ENCODE assay signal across 8 cellular contexts in genomic region chr19:16382775-16383543, GRCh38. TPM values are rescaled to one million over a fixed set of nuclear protein-coding genes. Genes with fewer than 3 reads are reported as not detected.
A peak's percentile ranks its signal among the peaks of the same experiment; 100 is the strongest.
DNase-seq lines count a peak whose midpoint lies in the region; ATAC-seq and TF ChIP-seq lines count a peak whose summit lies in the region.

No MANE protein-coding gene starts in this region.

- CTCF ChIA-PET in AG04449 (lab: Yijun Ruan, JAX), result interaction anchor here (0.6 to 7.6 kb wide), 58 partner anchors 9 to 756 kb away, joined by 3 to 352 read pairs (median 5); partner anchors contain the start of genes AP1M1 and FAM32A
- CTCF ChIA-PET in activated CD8-positive, alpha-beta T cell treated with anti-CD3 and anti-CD28 coated beads, Interleukin-2, amount 10 ng/mL, durations not matched to agents 7 days and 5 days (lab: Charles Lee), result interaction anchor here (0.7 to 5.3 kb wide), 49 partner anchors 8 to 342 kb away, joined by 3 to 120 read pairs (median 5); partner anchors contain the start of genes AP1M1, FAM32A and KLF2

- H3K9me3 ChIP-seq in effector memory CD4-positive, alpha-beta T cell (ENCODE audit: control insufficient read depth, low read length), result no peaks in the 10 kb centered on the region

- peak overlapping the region; percentile 79 for H3K27ac Mint-ChIP-seq in activated CD8-positive, alpha-beta T cell treated with anti-CD3 and anti-CD28 coated beads, Interleukin-2, amount 10 ng/mL, durations not matched to agents 7 days and 5 days
- H3K27ac Mint-ChIP-seq in memory B cell, result peak overlapping the region; percentile 97

- H3K36me3 Mint-ChIP-seq in activated CD8-positive, alpha-beta T cell treated with anti-CD3 and anti-CD28 coated beads, Interleukin-2, amount 10 ng/mL, durations not matched to agents 7 days and 5 days (ENCODE audit: low read depth), result peaks cover 35% of the 10 kb centered on the region
- peaks cover 41% of the 10 kb centered on the region for H3K36me3 Mint-ChIP-seq in memory B cell

- peak overlapping the region; percentile 31 for H3K4me3 Mint-ChIP-seq in activated CD8-positive, alpha-beta T cell treated with anti-CD3 and anti-CD28 coated beads, Interleukin-2, amount 10 ng/mL, durations not matched to agents 7 days and 5 days
- H3K4me3 Mint-ChIP-seq in memory B cell, result peak overlapping the region; percentile 46

- peak; percentile 91 for TF ChIP-seq CTCF in AG04449 (IDR thresholded peaks at IDR 0.05; ENCODE audit: insufficient read depth, low read length, missing control alignments)

- H3K4me3 ChIP-seq in AG04449 (ENCODE audit: low read depth, low read length), result no peak overlapping the region
- peak overlapping the region; percentile 39 for H3K4me3 ChIP-seq in effector memory CD4-positive, alpha-beta T cell (ENCODE audit: insufficient read depth, low read depth, low read length, poor library complexity, severe bottlenecking)

- POLR2A ChIA-PET in AG04449 (lab: Yijun Ruan, JAX), result interaction anchor here (1.1 to 1.5 kb wide), 2 partner anchors 52 to 58 kb away, joined by 5 to 8 read pairs; partner anchors contain the start of gene KLF2
- POLR2A ChIA-PET in activated CD8-positive, alpha-beta T cell treated with anti-CD3 and anti-CD28 coated beads, Interleukin-2, amount 10 ng/mL, durations not matched to agents 7 days and 5 days (lab: Charles Lee), result interaction anchor here (0.5 to 2.3 kb wide), 11 partner anchors 9 to 284 kb away, joined by 3 to 42 read pairs (median 7); partner anchors contain the start of gene KLF2

- peaks cover 23% of the 10 kb centered on the region for H3K36me3 ChIP-seq in effector memory CD4-positive, alpha-beta T cell (ENCODE audit: control insufficient read depth, insufficient read depth, low read length)

- H3K4me1 Mint-ChIP-seq in activated CD8-positive, alpha-beta T cell treated with anti-CD3 and anti-CD28 coated beads, Interleukin-2, amount 10 ng/mL, durations not matched to agents 7 days and 5 days (ENCODE audit: low read depth), result peaks cover 49% of the 10 kb centered on the region
- H3K4me1 Mint-ChIP-seq in memory B cell, result peaks cover 42% of the 10 kb centered on the region

- no peaks in the 10 kb centered on the region for H3K9me3 Mint-ChIP-seq in activated CD8-positive, alpha-beta T cell treated with anti-CD3 and anti-CD28 coated beads, Interleukin-2, amount 10 ng/mL, durations not matched to agents 7 days and 5 days (ENCODE audit: insufficient read depth)
- peaks cover 9% of the 10 kb centered on the region for H3K9me3 Mint-ChIP-seq in memory B cell

- H3K27me3 ChIP-seq in effector memory CD4-positive, alpha-beta T cell (replicated peaks; ENCODE audit: control insufficient read depth, insufficient read depth, low read length, poor library complexity, severe bottlenecking), result no peaks in the 10 kb centered on the region

- DNase-seq in AG04449 (ENCODE audit: low read depth, low spot score) (peak; percentile 33), NCI-H82 (lab: John Stamatoyannopoulos, UW) (peak; percentile 74), memory B cell (ENCODE audit: low spot score in 2 of 2) (peak; percentile 64 to 67)
- DNase-seq in activated CD8-positive, alpha-beta T cell treated with anti-CD3 and anti-CD28 coated beads, Interleukin-2, amount 10 ng/mL, durations not matched to agents 7 days and 5 days, result peak; percentile 86
- DNase-seq in effector memory CD4-positive, alpha-beta T cell, result peak; percentile 57 to 70 (median 61)
- DNase-seq in stimulated activated CD4-positive, alpha-beta T cell treated with anti-CD3 and anti-CD28 coated beads, TNF-alpha, amount 100 ng/mL, for 4 hours (ENCODE audit: low read depth in 3 of 3), result peak; percentile 55 to 68 (median 62)

- peaks cover 41% of the 10 kb centered on the region for H3K4me1 ChIP-seq in effector memory CD4-positive, alpha-beta T cell (ENCODE audit: control insufficient read depth, insufficient read depth, low read length, poor library complexity, severe bottlenecking)

- H3K27ac ChIP-seq in effector memory CD4-positive, alpha-beta T cell (ENCODE audit: insufficient read depth, low read length, poor library complexity, severe bottlenecking), result peak overlapping the region; percentile 70

- no peaks in the 10 kb centered on the region for H3K27me3 Mint-ChIP-seq in activated CD8-positive, alpha-beta T cell treated with anti-CD3 and anti-CD28 coated beads, Interleukin-2, amount 10 ng/mL, durations not matched to agents 7 days and 5 days (ENCODE audit: low read depth)
- H3K27me3 Mint-ChIP-seq in memory B cell, result no peaks in the 10 kb centered on the region

- peak; percentile 54 for ATAC-seq in GM19397 (IDR thresholded peaks at IDR 0.05; ENCODE audit: unreplicated experiment)
- peak; percentile 78 for ATAC-seq in activated CD8-positive, alpha-beta T cell treated with anti-CD3 and anti-CD28 coated beads, Interleukin-2, amount 10 ng/mL, durations not matched to agents 7 days and 5 days
- ATAC-seq in memory B cell (ENCODE audit: low read depth), result peak; percentile 77
- ATAC-seq in GM21367 (IDR thresholded peaks at IDR 0.05; ENCODE audit: unreplicated experiment), result no peak

RNA-seq across cellular contexts. Expression of gene KLF2, which starts 58.3 kb away (rescaled TPM):
- total RNA-seq in activated CD8-positive, alpha-beta T cell treated with anti-CD3 and anti-CD28 coated beads, Interleukin-2, amount 10 ng/mL, durations not matched to agents 7 days and 5 days, result 100 to 1,000 TPM in 1 of 2 experiments, 10 to 100 TPM in 1; 96.0 to 100 TPM

Comparison
In these comparisons a context has a peak if more than half of its experiments do, and no peak if none do; other contexts are left out.
1. DNase-seq: peak in every context shown above with its lines; median percentile 86 in activated CD8-positive, alpha-beta T cell treated with anti-CD3 and anti-CD28 coated beads, Interleukin-2, amount 10 ng/mL, durations not matched to agents 7 days and 5 days; 74 in NCI-H82; 66 in memory B cell; 62 in stimulated activated CD4-positive, alpha-beta T cell treated with anti-CD3 and anti-CD28 coated beads, TNF-alpha, amount 100 ng/mL, for 4 hours; 61 in effector memory CD4-positive, alpha-beta T cell; 33 in AG04449.